In genomic region chr15:42919308-42919707, GRCh38 we compare ENCODE assay signal across 9 cellular contexts. TPM values are rescaled to one million over a fixed set of nuclear protein-coding genes. Genes with fewer than 3 reads are reported as not detected.
DNase-seq lines count a peak whose midpoint lies in the region; ATAC-seq, FAIRE-seq and TF ChIP-seq lines count a peak whose summit lies in the region.
"Had no signal": no experiment of that assay in that cellular context is flagged by ENCODE, and none has a peak within 500 bp of the region (broad histone marks: within the 10 kb centered on the region; RNA-seq: fewer than 3 reads in every experiment).

No MANE protein-coding gene starts in this region.

- peak overlapping the region; percentile 76 for H3K9ac ChIP-seq in HepG2 (ENCODE audit: insufficient read depth, low read depth, low read length)

- TF ChIP-seq CTCF in HepG2 (CRISPR knock-in tag; IDR thresholded peaks at IDR 0.05) (no peak), type B pancreatic cell (conservative IDR thresholded peaks at IDR 0.05) (no peak)

- intact Hi-C loops in activated naive CD4-positive, alpha-beta T cell treated with anti-CD3 and anti-CD28 coated beads for 36 hours (cut with micrococcal nuclease): no loop called here
- intact Hi-C loops in activated T-helper 2 cell treated with anti-CD3 and anti-CD28 coated beads, Interferon-gamma antibody, Interleukin-2, Interleukin-4, amounts not matched to agents 10 μg/mL and 5 μg/mL and 100 μg/mL, durations not matched to agents 14 hours and 24 hours and 36 hours (cut with micrococcal nuclease): no loop called here
- intact Hi-C loops in HepG2 (cut with micrococcal nuclease; ENCODE audit: unreplicated experiment): no loop called here

- TF ChIP-seq EP300 in HepG2 (IDR thresholded peaks at IDR 0.05; ENCODE audit: low read depth in 2 of 2, low read length in 2 of 2): no peak
- TF ChIP-seq EP300 in HepG2 (CRISPR knock-in tag; IDR thresholded peaks at IDR 0.05; ENCODE audit: borderline replicate concordance): no peak

- H3K27ac Mint-ChIP-seq in activated naive CD4-positive, alpha-beta T cell treated with anti-CD3 and anti-CD28 coated beads for 36 hours: no peak overlapping the region
- no peak overlapping the region for H3K27ac Mint-ChIP-seq in activated T-helper 2 cell treated with anti-CD3 and anti-CD28 coated beads, Interferon-gamma antibody, Interleukin-2, Interleukin-4, amounts not matched to agents 10 μg/mL and 5 μg/mL and 100 μg/mL, durations not matched to agents 14 hours and 24 hours and 36 hours
- peak overlapping the region; percentile 79 for H3K27ac Mint-ChIP-seq in type B pancreatic cell

- H3K4me2 ChIP-seq in HepG2 (ENCODE audit: low read depth, low read length): peak overlapping the region; percentile 80

- H3K9me3 Mint-ChIP-seq in activated naive CD4-positive, alpha-beta T cell treated with anti-CD3 and anti-CD28 coated beads for 36 hours: no peaks in the 10 kb centered on the region
- H3K9me3 Mint-ChIP-seq in activated T-helper 2 cell treated with anti-CD3 and anti-CD28 coated beads, Interferon-gamma antibody, Interleukin-2, Interleukin-4, amounts not matched to agents 10 μg/mL and 5 μg/mL and 100 μg/mL, durations not matched to agents 14 hours and 24 hours and 36 hours: no peaks in the 10 kb centered on the region
- H3K9me3 Mint-ChIP-seq in type B pancreatic cell: no peaks in the 10 kb centered on the region

- no peaks in the 10 kb centered on the region; a peak in 1 of 5 replicates for H3K27me3 ChIP-seq in HepG2 (ENCODE audit: control insufficient read depth in 1 of 2, insufficient read depth in 2 of 2, low read length in 2 of 2)

- TF ChIP-seq POLR2A in HepG2 (IDR thresholded peaks at IDR 0.05; ENCODE audit: insufficient read depth in 1 of 2, low read depth in 2 of 2, low read length in 2 of 2): no peak

- no peaks in the 10 kb centered on the region for H3K9me3 ChIP-seq in HepG2 (ENCODE audit: low read length)

- H3K4me3 ChIP-seq in HepG2 (replicated peaks in 1 of 3; ENCODE audit: insufficient read depth in 1 of 3, low read depth in 2 of 3, low read length in 3 of 3): peak overlapping the region; percentile 80 to 94 (median 82)

- DNase-seq in activated naive CD4-positive, alpha-beta T cell treated with anti-CD3 and anti-CD28 coated beads for 36 hours: no peak
- DNase-seq in activated naive CD4-positive, alpha-beta T cell (lab: John Stamatoyannopoulos, UW): no peak
- no peak for DNase-seq in activated T-helper 2 cell treated with anti-CD3 and anti-CD28 coated beads, Interferon-gamma antibody, Interleukin-2, Interleukin-4, amounts not matched to agents 10 μg/mL and 5 μg/mL and 100 μg/mL, durations not matched to agents 14 hours and 24 hours and 36 hours (ENCODE audit: low spot score)
- DNase-seq in HepG2 (ENCODE audit: low spot score) (no peak), type B pancreatic cell (ENCODE audit: extremely low spot score, unreplicated experiment) (no peak), HuH-7 (ENCODE audit: low spot score) (no peak), HuH-7.5 (ENCODE audit: low spot score) (no peak), NCI-H2227 treated with DMSO at 0.1 percent for 48 hours (lab: John Stamatoyannopoulos, UW) (no peak)
- DNase-seq: NCI-H1436 had no signal

- no peak for ATAC-seq in HepG2

- H4K20me1 ChIP-seq in HepG2 (ENCODE audit: insufficient read depth, low read length): peaks cover 5% of the 10 kb centered on the region; the same call in 1 of the 2 replicates

- BruUV-seq in HepG2 (replicated peaks; lab: Mats Ljungman, UMichigan): TSS peak; percentile 76

- in situ Hi-C loops in HepG2 (cut with HindIII; ENCODE audit: extremely low pct_ligation_motif_present, low pct_unique_long_range_greater_than_20kb): no loop called here

- H3K27ac ChIP-seq in HepG2 (ENCODE audit: extremely low read length, insufficient read depth, low read length): peak overlapping the region; percentile 57

- H3K4me3 Mint-ChIP-seq in activated naive CD4-positive, alpha-beta T cell treated with anti-CD3 and anti-CD28 coated beads for 36 hours: peak overlapping the region; percentile 98
- peak overlapping the region; percentile 91 for H3K4me3 Mint-ChIP-seq in activated T-helper 2 cell treated with anti-CD3 and anti-CD28 coated beads, Interferon-gamma antibody, Interleukin-2, Interleukin-4, amounts not matched to agents 10 μg/mL and 5 μg/mL and 100 μg/mL, durations not matched to agents 14 hours and 24 hours and 36 hours (ENCODE audit: low read depth)
- H3K4me3 Mint-ChIP-seq in type B pancreatic cell: peak overlapping the region; percentile 96

- peaks cover 2% of the 10 kb centered on the region for H3K36me3 Mint-ChIP-seq in activated naive CD4-positive, alpha-beta T cell treated with anti-CD3 and anti-CD28 coated beads for 36 hours (ENCODE audit: low read depth)
- H3K36me3 Mint-ChIP-seq in activated T-helper 2 cell treated with anti-CD3 and anti-CD28 coated beads, Interferon-gamma antibody, Interleukin-2, Interleukin-4, amounts not matched to agents 10 μg/mL and 5 μg/mL and 100 μg/mL, durations not matched to agents 14 hours and 24 hours and 36 hours (ENCODE audit: low read depth): peaks cover 11% of the 10 kb centered on the region
- H3K36me3 Mint-ChIP-seq in type B pancreatic cell: no peaks in the 10 kb centered on the region

- POLR2A ChIA-PET in HepG2 (lab: Yijun Ruan, JAX): no interaction called here

- H3K4me1 ChIP-seq in HepG2 (ENCODE audit: insufficient read depth, low read length): peaks cover 34% of the 10 kb centered on the region

- H3K36me3 ChIP-seq in HepG2 (replicated peaks in 1 of 2; ENCODE audit: control insufficient read depth in 1 of 2, insufficient read depth in 2 of 2, low read length in 2 of 2): no peaks in the 10 kb centered on the region

- FAIRE-seq in HepG2 (lab: Jason Lieb, UNC): peak; percentile 59

- TF ChIP-seq RAD21 in HepG2 (CRISPR knock-in tag; IDR thresholded peaks at IDR 0.05): no peak

- H3K4me1 Mint-ChIP-seq in activated naive CD4-positive, alpha-beta T cell treated with anti-CD3 and anti-CD28 coated beads for 36 hours (ENCODE audit: low read depth): peaks cover 31% of the 10 kb centered on the region
- H3K4me1 Mint-ChIP-seq in activated T-helper 2 cell treated with anti-CD3 and anti-CD28 coated beads, Interferon-gamma antibody, Interleukin-2, Interleukin-4, amounts not matched to agents 10 μg/mL and 5 μg/mL and 100 μg/mL, durations not matched to agents 14 hours and 24 hours and 36 hours (ENCODE audit: low read depth): peaks cover 39% of the 10 kb centered on the region
- peaks cover 9% of the 10 kb centered on the region for H3K4me1 Mint-ChIP-seq in type B pancreatic cell (ENCODE audit: unreplicated experiment)

- no peaks in the 10 kb centered on the region for H3K27me3 Mint-ChIP-seq in activated naive CD4-positive, alpha-beta T cell treated with anti-CD3 and anti-CD28 coated beads for 36 hours (ENCODE audit: low read depth)
- H3K27me3 Mint-ChIP-seq in activated T-helper 2 cell treated with anti-CD3 and anti-CD28 coated beads, Interferon-gamma antibody, Interleukin-2, Interleukin-4, amounts not matched to agents 10 μg/mL and 5 μg/mL and 100 μg/mL, durations not matched to agents 14 hours and 24 hours and 36 hours (ENCODE audit: low read depth): no peaks in the 10 kb centered on the region
- peaks cover 9% of the 10 kb centered on the region for H3K27me3 Mint-ChIP-seq in type B pancreatic cell

- CTCF ChIA-PET in activated naive CD4-positive, alpha-beta T cell treated with anti-CD3 and anti-CD28 coated beads for 36 hours (lab: Charles Lee): no interaction called here
- CTCF ChIA-PET in HepG2 (lab: Yijun Ruan, JAX; ENCODE audit: low intra/inter-chr PET ratio, low total read pairs): no interaction called here

- peaks cover 36% of the 10 kb centered on the region for H3K79me2 ChIP-seq in HepG2 (ENCODE audit: insufficient read depth, low read length)

- no peak overlapping the region for H2AFZ ChIP-seq in HepG2 (ENCODE audit: low read length)

- 34% methylated on average over 2 of the region's 2 CpGs for WGBS in HepG2 (ENCODE audit: low lambda C conversion rate)

TF ChIP-seq in HepG2, 621 proteins besides CTCF, POLR2A, EP300 and RAD21 (continues in another document):
- no peak for TF ChIP-seq CERS6 (CRISPR knock-in tag; IDR thresholded peaks at IDR 0.05)

RNA-seq across cellular contexts. Expression of gene TTBK2, which starts 1.3 kb away (rescaled TPM):
- 10 to 100 TPM; 13.5 to 15.7 TPM for total RNA-seq in activated naive CD4-positive, alpha-beta T cell treated with anti-CD3 and anti-CD28 coated beads for 36 hours
- 13.0 and 13.1 TPM in 2 replicates for total RNA-seq in activated T-helper 2 cell treated with anti-CD3 and anti-CD28 coated beads, Interferon-gamma antibody, Interleukin-2, Interleukin-4, amounts not matched to agents 10 μg/mL and 5 μg/mL and 100 μg/mL, durations not matched to agents 14 hours and 24 hours and 36 hours
- total RNA-seq in HepG2 (2016; rRNA removed; fragmentation: Illumina TruSeq; extraction: Trizol) (7.4 and 8.1 TPM in 2 replicates), type B pancreatic cell (ENCODE audit: low replicate concordance) (8.0 and 16.1 TPM in 2 replicates)
- total RNA-seq in HepG2 (2016; cell fraction: cytosol; rRNA removed; fragmentation: Illumina TruSeq; extraction: Trizol; ENCODE audit: low read depth): 10.3 and 10.5 TPM in 2 replicates
- total RNA-seq in HepG2 (2016; cell fraction: insoluble cytoplasmic fraction; rRNA removed; fragmentation: Illumina TruSeq; extraction: Trizol): 5.8 and 7.2 TPM in 2 replicates
- total RNA-seq in HepG2 (2016; cell fraction: membrane; rRNA removed; fragmentation: Illumina TruSeq; extraction: Trizol): 6.2 and 6.4 TPM in 2 replicates
- total RNA-seq in HepG2 (2016; cell fraction: nucleus; rRNA removed; fragmentation: Illumina TruSeq; extraction: Trizol): 6.8 and 8.9 TPM in 2 replicates
- 4.4 and 5.1 TPM in 2 replicates for polyA plus RNA-seq in HepG2 (2011; rRNA removed)
- 2.4 and 3.1 TPM in 2 replicates for polyA plus RNA-seq in HepG2 (2011; cell fraction: cytosol; rRNA removed)
- polyA plus RNA-seq in HepG2 (2011; cell fraction: nucleus; rRNA removed): 4.7 and 6.9 TPM in 2 replicates
- 4.4 and 5.3 TPM in 2 replicates for polyA plus RNA-seq in HepG2 (2012)
- polyA plus RNA-seq in HepG2 (2016; cell fraction: cytosol; fragmentation: Illumina TruSeq; extraction: Trizol; ENCODE audit: low read depth): 0.53 and 0.82 TPM in 2 replicates
- 3.4 TPM in 2 replicates for polyA plus RNA-seq in HepG2 (2016; cell fraction: insoluble cytoplasmic fraction; fragmentation: Illumina TruSeq; extraction: Trizol; ENCODE audit: low read depth)
- polyA plus RNA-seq in HepG2 (2016; cell fraction: membrane; fragmentation: Illumina TruSeq; extraction: Trizol; ENCODE audit: low read depth): 0.77 and 0.86 TPM in 2 replicates
- 6.9 and 7.0 TPM in 2 replicates for polyA plus RNA-seq in HepG2 (2016; cell fraction: nucleus; fragmentation: Illumina TruSeq; extraction: Trizol; ENCODE audit: insufficient read depth, low read depth)
- polyA minus RNA-seq in HepG2 (2011; rRNA and poly(A)+ RNA removed; ENCODE audit: low replicate concordance): 6.1 and 12.9 TPM in 2 replicates
- polyA minus RNA-seq in HepG2 (2011; cell fraction: cytosol; rRNA and poly(A)+ RNA removed): 5.7 and 8.7 TPM in 2 replicates
- polyA minus RNA-seq in HepG2 (2011; cell fraction: nucleus; rRNA and poly(A)+ RNA removed): 9.5 and 13.6 TPM in 2 replicates
